ENCODE assay signal across 13 cellular contexts in the genomic region with DNA sequence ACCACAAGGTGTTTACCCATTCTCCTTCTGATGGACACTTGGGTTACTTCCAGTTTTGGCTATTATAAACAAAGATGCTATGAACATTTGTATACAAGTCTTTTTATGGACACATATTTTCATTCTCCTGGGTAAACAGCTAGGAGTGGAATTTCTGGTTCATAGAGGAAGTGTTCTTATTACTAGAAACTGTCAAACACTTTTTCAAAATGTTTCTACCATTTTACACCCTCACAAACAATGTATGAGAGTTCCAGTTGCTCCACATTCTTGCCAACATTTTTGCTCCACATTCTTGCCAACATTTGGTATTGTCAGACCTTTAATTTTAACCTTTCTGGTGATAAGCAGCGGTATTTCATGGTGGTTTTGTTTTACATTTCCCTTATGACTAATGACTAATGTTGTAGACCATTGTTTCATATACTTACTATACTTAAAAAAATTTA. TPM values are rescaled to one million over a fixed set of nuclear protein-coding genes. Genes with fewer than 3 reads are reported as not detected.
A peak's percentile ranks its signal among the peaks of the same experiment; 100 is the strongest.
DNase-seq lines count a peak whose midpoint lies in the region; ATAC-seq and TF ChIP-seq lines count a peak whose summit lies in the region.
"Had no signal": no experiment of that assay in that cellular context is flagged by ENCODE, and none has a peak within 500 bp of the region (broad histone marks: within the 10 kb centered on the region; RNA-seq: fewer than 3 reads in every experiment).

No MANE protein-coding gene starts in this region.

- H3K27ac ChIP-seq in C4-2B (peak overlapping the region; percentile 79), Panc1 (ENCODE audit: low read length) (peak overlapping the region; percentile 54; the same call in 1 of the 2 replicates), osteoblast (ENCODE audit: low read depth, low read length) (peak overlapping the region; percentile 65), spleen (no peak overlapping the region)

- H3K79me2 ChIP-seq in osteoblast (ENCODE audit: insufficient read depth, low read length), result peaks cover 34% of the 10 kb centered on the region

- CTCF ChIA-PET in Panc1 (lab: Charles Lee), result interaction anchor here (0.7 to 0.8 kb wide), 3 partner anchors 68 to 128 kb away, joined by 5 read pairs; no protein-coding TSS in a partner anchor

- H2AFZ ChIP-seq in osteoblast (ENCODE audit: low read length), result no peak overlapping the region

- no peak overlapping the region for H3K4me2 ChIP-seq in osteoblast (ENCODE audit: insufficient read depth, low read length)

- H4K20me1 ChIP-seq in osteoblast (ENCODE audit: insufficient read depth, low read length), result no peaks in the 10 kb centered on the region

- no peaks in the 10 kb centered on the region for H3K36me3 ChIP-seq in Panc1 (ENCODE audit: control insufficient read depth, insufficient read depth, low read length)
- H3K36me3 ChIP-seq in osteoblast (ENCODE audit: insufficient read depth, low read length), result no peaks in the 10 kb centered on the region
- H3K36me3 ChIP-seq in spleen, result no peaks in the 10 kb centered on the region

- peak overlapping the region; percentile 25 for H3K4me3 Mint-ChIP-seq in endothelial cell (ENCODE audit: unreplicated experiment)
- H3K4me3 Mint-ChIP-seq: activated naive CD4-positive, alpha-beta T cell treated with anti-CD3 and anti-CD28 coated beads, Interleukin-2, amount 50 U/mL, for 24 hours; T-cell had no signal

- no peak for TF ChIP-seq POLR2A in spleen (IDR thresholded peaks at IDR 0.05)

- H3K4me3 ChIP-seq in Panc1 (ENCODE audit: low read depth in 2 of 2, low read length in 2 of 2) (no peak overlapping the region), osteoblast (ENCODE audit: insufficient read depth, low read length) (no peak overlapping the region), spleen (no peak overlapping the region)

- intact Hi-C loops in Panc1 (cut with micrococcal nuclease; ENCODE audit: unreplicated experiment) (loop anchor here (10.0 kb wide), 1 partner anchor 151 kb away; the partner anchor contains the start of gene TOR2A), spleen (cut with DNase I; ENCODE audit: low total_unique reads) (no loop called here)

- POLR2A ChIA-PET in Panc1 (lab: Charles Lee), result no interaction called here

- H3K27me3 Mint-ChIP-seq in endothelial cell (ENCODE audit: unreplicated experiment), result peaks cover 7% of the 10 kb centered on the region

- H3K27me3 ChIP-seq in Panc1 (ENCODE audit: control insufficient read depth, insufficient read depth, low read length), result no peaks in the 10 kb centered on the region
- no peaks in the 10 kb centered on the region for H3K27me3 ChIP-seq in osteoblast (ENCODE audit: insufficient read depth, low read length)
- H3K27me3 ChIP-seq in spleen (replicated peaks in 1 of 7), result peaks cover 0 to 16% (median 0%) of the 10 kb centered on the region in 7 donors

- H3K9me3 Mint-ChIP-seq in endothelial cell (ENCODE audit: unreplicated experiment), result no peaks in the 10 kb centered on the region
- H3K9me3 Mint-ChIP-seq: activated naive CD4-positive, alpha-beta T cell treated with anti-CD3 and anti-CD28 coated beads, Interleukin-2, amount 50 U/mL, for 24 hours; T-cell had no signal

- H3K9me3 ChIP-seq in Panc1 (ENCODE audit: control insufficient read depth, insufficient read depth, low read depth, low read length) (no peaks in the 10 kb centered on the region), osteoblast (ENCODE audit: low read depth, low read length) (no peaks in the 10 kb centered on the region), spleen (no peaks in the 10 kb centered on the region)

- WGBS in spleen, 5 donors, result 62 to 85% (median 74%) methylated on average over 1 of the region's 1 CpG

- H3K27ac Mint-ChIP-seq in endothelial cell (ENCODE audit: unreplicated experiment), result no peak overlapping the region
- H3K27ac Mint-ChIP-seq: activated naive CD4-positive, alpha-beta T cell treated with anti-CD3 and anti-CD28 coated beads, Interleukin-2, amount 50 U/mL, for 24 hours; T-cell had no signal

- no peak for ATAC-seq in Panc1
- ATAC-seq in HG02759 (IDR thresholded peaks at IDR 0.05; ENCODE audit: unreplicated experiment), result no peak
- ATAC-seq: T-cell had no signal

- DNase-seq in Panc1 (ENCODE audit: low read depth, low spot score), result no peak
- no peak for DNase-seq in endothelial cell (ENCODE audit: low spot score)
- peak; percentile 47 for DNase-seq in osteoblast (ENCODE audit: insufficient read length, low spot score, missing footprints)
- no peak for DNase-seq in NCI-H748 (lab: John Stamatoyannopoulos, UW; ENCODE audit: unreplicated experiment)
- DNase-seq in NCI-H2107 treated with DMSO at 0.1 percent for 48 hours (lab: John Stamatoyannopoulos, UW; ENCODE audit: unreplicated experiment), result no peak
- DNase-seq in spleen, result no peak
- DNase-seq: NCI-H2029; NK-92 treated with Interleukin-12 subunit alpha and Interleukin-12 subunit beta, amount 100 ng/mL, for 24 hours; retina; T-cell had no signal

- in situ Hi-C loops in Panc1 (cut with HindIII; ENCODE audit: low pct_unique_long_range_greater_than_20kb, low sequenced_read_pairs), result no loop called here

- peaks cover 5% of the 10 kb centered on the region for H3K36me3 Mint-ChIP-seq in endothelial cell (ENCODE audit: low read depth, unreplicated experiment)
- H3K36me3 Mint-ChIP-seq: activated naive CD4-positive, alpha-beta T cell treated with anti-CD3 and anti-CD28 coated beads, Interleukin-2, amount 50 U/mL, for 24 hours; T-cell had no signal

- BruUV-seq in Panc1 (replicated peaks; lab: Mats Ljungman, UMichigan), result no TSS peak

- H3K4me1 Mint-ChIP-seq in endothelial cell (ENCODE audit: unreplicated experiment), result peaks cover 24% of the 10 kb centered on the region

- H3K4me1 ChIP-seq in Panc1 (ENCODE audit: control insufficient read depth, insufficient read depth, low read length) (peaks cover 13% of the 10 kb centered on the region; the same call in 1 of the 2 replicates), osteoblast (ENCODE audit: insufficient read depth, low read length) (peaks cover 16% of the 10 kb centered on the region), spleen (peaks cover 10 to 37% (median 22%) of the 10 kb centered on the region in 6 donors)

- no peak for TF ChIP-seq CTCF in C4-2B (conservative IDR thresholded peaks at IDR 0.05)
- TF ChIP-seq CTCF in Panc1 (IDR thresholded peaks at IDR 0.05), result no peak
- TF ChIP-seq CTCF in endothelial cell (IDR thresholded peaks at IDR 0.05; ENCODE audit: unreplicated experiment), result no peak
- TF ChIP-seq CTCF in osteoblast (IDR thresholded peaks at IDR 0.05; ENCODE audit: extremely low read depth, low read depth, low read length), result no peak
- TF ChIP-seq CTCF in spleen (IDR thresholded peaks at IDR 0.05 in 8 of 11, conservative IDR thresholded peaks at IDR 0.05 in 3 of 11), result no peak

RNA-seq across cellular contexts. Expression of gene STXBP1, which starts 28.4 kb away (rescaled TPM):
- total RNA-seq in Panc1 (2021; ENCODE audit: unreplicated experiment) (67.5 TPM), endothelial cell (ENCODE audit: unreplicated experiment) (113 TPM), osteoblast (19.9 and 23.0 TPM in 2 replicates), spleen (10 to 100 TPM; 26.0 to 75.7 (median 38.5) TPM)
- polyA plus RNA-seq in Panc1 (2012; ENCODE audit: insufficient read length), result 62.5 TPM
- 1 to 10 TPM; 4.3 to 7.6 (median 6.0) TPM for polyA plus RNA-seq in spleen

Comparison
In these comparisons a context has a peak if more than half of its experiments do, and no peak if none do; other contexts are left out.
1. H3K27ac ChIP-seq: peak in C4-2B (single experiment), Panc1 (single experiment) and osteoblast (single experiment); none in spleen (0 of 8).